In genomic region chr6:42572523-42572922, GRCh38 we compare ENCODE assay signal across 10 cellular contexts. TPM values are rescaled to one million over a fixed set of nuclear protein-coding genes. Genes with fewer than 3 reads are reported as not detected.
A peak's percentile ranks its signal among the peaks of the same experiment; 100 is the strongest.
DNase-seq lines count a peak whose midpoint lies in the region; ATAC-seq lines count a peak whose summit lies in the region.
"Had no signal": no experiment of that assay in that cellular context is flagged by ENCODE, and none has a peak within 500 bp of the region (broad histone marks: within the 10 kb centered on the region; RNA-seq: fewer than 3 reads in every experiment).

No MANE protein-coding gene starts in this region.

- peak; percentile 83 for ATAC-seq in GM21390 (IDR thresholded peaks at IDR 0.05; ENCODE audit: unreplicated experiment)
- peak; percentile 52 for ATAC-seq in HG03575 (IDR thresholded peaks at IDR 0.05; ENCODE audit: extremely low read depth, insufficient number of reproducible peaks, low FRiP score, unreplicated experiment)

- H3K36me3 Mint-ChIP-seq in dendritic cell treated with granulocyte-macrophage colony-stimulating factor and Interleukin-4, amounts not matched to agents 40 ng/mL and 50 ng/mL, for 4 days (ENCODE audit: low read depth): peaks cover 46% of the 10 kb centered on the region

- H3K27ac Mint-ChIP-seq in dendritic cell treated with granulocyte-macrophage colony-stimulating factor and Interleukin-4, amounts not matched to agents 40 ng/mL and 50 ng/mL, for 4 days: peak overlapping the region; percentile 40
- H3K27ac Mint-ChIP-seq: brain had no signal

- no peaks in the 10 kb centered on the region for H3K9me3 ChIP-seq in MG63
- H3K9me3 ChIP-seq: right lobe of liver had no signal

- no peaks in the 10 kb centered on the region for H3K27me3 Mint-ChIP-seq in dendritic cell treated with granulocyte-macrophage colony-stimulating factor and Interleukin-4, amounts not matched to agents 40 ng/mL and 50 ng/mL, for 4 days
- H3K27me3 Mint-ChIP-seq: brain had no signal

- DNase-seq in GF-D8 (lab: John Stamatoyannopoulos, UW): peak; percentile 91
- DNase-seq in NCI-H2081 (lab: John Stamatoyannopoulos, UW): no peak
- no peak for DNase-seq in activated gamma-delta T cell (lab: John Stamatoyannopoulos, UW)
- DNase-seq in MG63: no peak
- DNase-seq in hepatic stellate cell (ENCODE audit: low spot score): no peak
- DNase-seq: right lobe of liver had no signal

- H3K9me3 Mint-ChIP-seq in dendritic cell treated with granulocyte-macrophage colony-stimulating factor and Interleukin-4, amounts not matched to agents 40 ng/mL and 50 ng/mL, for 4 days: no peaks in the 10 kb centered on the region
- H3K9me3 Mint-ChIP-seq: brain had no signal

- H3K36me3 ChIP-seq in MG63: peaks cover 11% of the 10 kb centered on the region

- peaks cover 21% of the 10 kb centered on the region for H3K4me1 Mint-ChIP-seq in dendritic cell treated with granulocyte-macrophage colony-stimulating factor and Interleukin-4, amounts not matched to agents 40 ng/mL and 50 ng/mL, for 4 days (ENCODE audit: low read depth)

- no peak overlapping the region for H3K4me3 Mint-ChIP-seq in dendritic cell treated with granulocyte-macrophage colony-stimulating factor and Interleukin-4, amounts not matched to agents 40 ng/mL and 50 ng/mL, for 4 days

- intact Hi-C loops in dendritic cell treated with granulocyte-macrophage colony-stimulating factor and Interleukin-4, amounts not matched to agents 40 ng/mL and 50 ng/mL, for 4 days (cut with micrococcal nuclease): no loop called here

- H3K27me3 ChIP-seq in MG63: no peaks in the 10 kb centered on the region
- H3K27me3 ChIP-seq: right lobe of liver had no signal

- H3K4me3 ChIP-seq in MG63: no peak overlapping the region
- H3K4me3 ChIP-seq: right lobe of liver had no signal

RNA-seq across cellular contexts. Expression of gene UBR2, which starts 8.7 kb away (rescaled TPM):
- total RNA-seq in MG63 (2014; rRNA removed; shearing (Covaris generic); ENCODE audit: low replicate concordance): 8.8 and 13.9 TPM in 2 replicates
